1 cellular context compared by ENCODE assay signal in the genomic region with DNA sequence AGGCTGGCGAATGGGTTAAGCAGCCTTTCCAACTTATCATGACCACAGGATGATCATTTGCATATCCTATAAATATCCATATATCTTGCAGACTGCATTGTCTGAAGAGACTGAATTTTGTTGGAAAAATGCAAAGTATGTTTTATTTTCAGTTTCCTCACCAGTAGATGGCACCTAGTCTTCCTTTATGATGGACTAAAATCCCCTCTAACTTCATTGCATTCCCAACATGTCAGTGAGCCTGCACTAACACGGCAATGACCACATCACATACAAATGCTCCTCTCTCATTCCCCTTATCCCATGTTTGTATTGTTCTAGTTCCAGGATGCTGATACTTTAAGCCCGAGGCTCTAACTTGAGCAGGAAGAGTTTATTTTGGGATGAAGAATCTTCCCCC.
TF ChIP-seq lines count a peak whose summit lies in the region.

No MANE protein-coding gene starts in this region.

TF ChIP-seq in SK-N-SH, 30 proteins besides CTCF, POLR2A, EP300 and RAD21 (continued from another document):
- TF ChIP-seq, protein P1, sequence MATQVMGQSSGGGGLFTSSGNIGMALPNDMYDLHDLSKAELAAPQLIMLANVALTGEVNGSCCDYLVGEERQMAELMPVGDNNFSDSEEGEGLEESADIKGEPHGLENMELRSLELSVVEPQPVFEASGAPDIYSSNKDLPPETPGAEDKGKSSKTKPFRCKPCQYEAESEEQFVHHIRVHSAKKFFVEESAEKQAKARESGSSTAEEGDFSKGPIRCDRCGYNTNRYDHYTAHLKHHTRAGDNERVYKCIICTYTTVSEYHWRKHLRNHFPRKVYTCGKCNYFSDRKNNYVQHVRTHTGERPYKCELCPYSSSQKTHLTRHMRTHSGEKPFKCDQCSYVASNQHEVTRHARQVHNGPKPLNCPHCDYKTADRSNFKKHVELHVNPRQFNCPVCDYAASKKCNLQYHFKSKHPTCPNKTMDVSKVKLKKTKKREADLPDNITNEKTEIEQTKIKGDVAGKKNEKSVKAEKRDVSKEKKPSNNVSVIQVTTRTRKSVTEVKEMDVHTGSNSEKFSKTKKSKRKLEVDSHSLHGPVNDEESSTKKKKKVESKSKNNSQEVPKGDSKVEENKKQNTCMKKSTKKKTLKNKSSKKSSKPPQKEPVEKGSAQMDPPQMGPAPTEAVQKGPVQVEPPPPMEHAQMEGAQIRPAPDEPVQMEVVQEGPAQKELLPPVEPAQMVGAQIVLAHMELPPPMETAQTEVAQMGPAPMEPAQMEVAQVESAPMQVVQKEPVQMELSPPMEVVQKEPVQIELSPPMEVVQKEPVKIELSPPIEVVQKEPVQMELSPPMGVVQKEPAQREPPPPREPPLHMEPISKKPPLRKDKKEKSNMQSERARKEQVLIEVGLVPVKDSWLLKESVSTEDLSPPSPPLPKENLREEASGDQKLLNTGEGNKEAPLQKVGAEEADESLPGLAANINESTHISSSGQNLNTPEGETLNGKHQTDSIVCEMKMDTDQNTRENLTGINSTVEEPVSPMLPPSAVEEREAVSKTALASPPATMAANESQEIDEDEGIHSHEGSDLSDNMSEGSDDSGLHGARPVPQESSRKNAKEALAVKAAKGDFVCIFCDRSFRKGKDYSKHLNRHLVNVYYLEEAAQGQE (IDR thresholded peaks at IDR 0.05; ENCODE audit: low read depth, low read length) = no peak
- TF ChIP-seq RCOR1 (IDR thresholded peaks at IDR 0.05; ENCODE audit: low read length) (no peak), MXI1 (IDR thresholded peaks at IDR 0.05; ENCODE audit: low read depth, low read length) (no peak), TEAD4 (IDR thresholded peaks at IDR 0.05; ENCODE audit: borderline replicate concordance, insufficient read depth) (no peak), POLR2AphosphoS5 (IDR thresholded peaks at IDR 0.05; ENCODE audit: low read depth, low read length) (no peak), FOXM1 (IDR thresholded peaks at IDR 0.05; ENCODE audit: low read depth) (no peak)
- TF ChIP-seq, protein P2, sequence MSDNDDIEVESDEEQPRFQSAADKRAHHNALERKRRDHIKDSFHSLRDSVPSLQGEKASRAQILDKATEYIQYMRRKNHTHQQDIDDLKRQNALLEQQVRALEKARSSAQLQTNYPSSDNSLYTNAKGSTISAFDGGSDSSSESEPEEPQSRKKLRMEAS (IDR thresholded peaks at IDR 0.05; ENCODE audit: low read depth) = no peak
- TF ChIP-seq, protein P3, sequence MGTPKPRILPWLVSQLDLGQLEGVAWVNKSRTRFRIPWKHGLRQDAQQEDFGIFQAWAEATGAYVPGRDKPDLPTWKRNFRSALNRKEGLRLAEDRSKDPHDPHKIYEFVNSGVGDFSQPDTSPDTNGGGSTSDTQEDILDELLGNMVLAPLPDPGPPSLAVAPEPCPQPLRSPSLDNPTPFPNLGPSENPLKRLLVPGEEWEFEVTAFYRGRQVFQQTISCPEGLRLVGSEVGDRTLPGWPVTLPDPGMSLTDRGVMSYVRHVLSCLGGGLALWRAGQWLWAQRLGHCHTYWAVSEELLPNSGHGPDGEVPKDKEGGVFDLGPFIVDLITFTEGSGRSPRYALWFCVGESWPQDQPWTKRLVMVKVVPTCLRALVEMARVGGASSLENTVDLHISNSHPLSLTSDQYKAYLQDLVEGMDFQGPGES (IDR thresholded peaks at IDR 0.05; ENCODE audit: low read depth, low read length) = no peak
